29 cellular contexts compared by ENCODE assay signal in genomic region chr20:22568872-22569344, GRCh38. TPM values are rescaled to one million over a fixed set of nuclear protein-coding genes. Genes with fewer than 3 reads are reported as not detected.
DNase-seq lines count a peak whose midpoint lies in the region; ATAC-seq and TF ChIP-seq lines count a peak whose summit lies in the region.
"Had no signal": no experiment of that assay in that cellular context is flagged by ENCODE, and none has a peak within 500 bp of the region (broad histone marks: within the 10 kb centered on the region; RNA-seq: fewer than 3 reads in every experiment).

No MANE protein-coding gene starts in this region.

- peak overlapping the region; percentile 73 for H3K4me3 Mint-ChIP-seq in progenitor cell of endocrine pancreas (ENCODE audit: low read depth)
- H3K4me3 Mint-ChIP-seq: activated CD8-positive, alpha-beta T cell treated with anti-CD3 and anti-CD28 coated beads, Interleukin-2, amount 10 ng/mL, durations not matched to agents 7 days and 5 days; activated T-cell treated with anti-CD3 and anti-CD28 coated beads, Interleukin-2, amount 50 U/mL, for 24 hours; mesothelial cell of epicardium; neural crest cell; stimulated activated naive CD8-positive, alpha-beta T cell treated with anti-CD3 and anti-CD28 coated beads, Interleukin-15, amount 100 ng/mL, for 72 hours had no signal

- peak; percentile 79 for ATAC-seq in left colon
- no peak for ATAC-seq in GM21723 (IDR thresholded peaks at IDR 0.05; ENCODE audit: unreplicated experiment)
- no peak for ATAC-seq in GM21825 (IDR thresholded peaks at IDR 0.05; ENCODE audit: unreplicated experiment)
- ATAC-seq: activated CD4-positive, CD25-positive, alpha-beta regulatory T cell treated with anti-CD3 and anti-CD28 coated beads, Interleukin-2, amount 50 U/mL, for 24 hours; activated CD8-positive, alpha-beta T cell treated with anti-CD3 and anti-CD28 coated beads, Interleukin-2, amount 10 ng/mL, durations not matched to agents 7 days and 5 days; psoas muscle; stimulated activated naive CD8-positive, alpha-beta T cell treated with anti-CD3 and anti-CD28 coated beads, Interleukin-15, amount 100 ng/mL, for 72 hours had no signal

- H3K9me3 Mint-ChIP-seq in progenitor cell of endocrine pancreas (ENCODE audit: low read depth), result no peaks in the 10 kb centered on the region
- H3K9me3 Mint-ChIP-seq: activated T-cell treated with anti-CD3 and anti-CD28 coated beads, Interleukin-2, amount 50 U/mL, for 24 hours; mesothelial cell of epicardium; neural crest cell; stimulated activated naive CD8-positive, alpha-beta T cell treated with anti-CD3 and anti-CD28 coated beads, Interleukin-15, amount 100 ng/mL, for 72 hours had no signal

- intact Hi-C loops in left colon (cut with DNase I, micrococcal nuclease), result no loop called here

- DNase-seq in COLO668 (lab: John Stamatoyannopoulos, UW; ENCODE audit: unreplicated experiment) (peak; percentile 58), NCI-H69 (lab: John Stamatoyannopoulos, UW) (peak; percentile 71), left colon (peak in 1 of 2 donors; percentile 19), progenitor cell of endocrine pancreas (ENCODE audit: low spot score, unreplicated experiment) (no peak), NCI-H2171 treated with DMSO at 0.1 percent for 48 hours (lab: John Stamatoyannopoulos, UW) (no peak)
- DNase-seq in stimulated activated CD4-positive, alpha-beta T cell treated with anti-CD3 and anti-CD28 coated beads, Interleukin-15, amount 100 ng/mL, for 24 hours, result no peak
- DNase-seq: activated CD8-positive, alpha-beta T cell treated with anti-CD3 and anti-CD28 coated beads, Interleukin-2, amount 10 ng/mL, durations not matched to agents 7 days and 5 days; activated naive CD4-positive, alpha-beta T cell treated with Interleukin-2 at 50 U/mL for 16 hours; activated T-cell treated with anti-CD3 and anti-CD28 coated beads, Interleukin-2, amount 50 U/mL, for 24 hours; central memory CD4-positive, alpha-beta T cell; DMS 273 treated with DMSO at 0.1 percent for 48 hours; foreskin melanocyte; GOT3; hypothalamus; Karpas-422; NCI-H1092; NCI-H2029 treated with DMSO at 0.1 percent for 48 hours; NCI-H446 treated with DMSO at 0.1 percent for 48 hours; psoas muscle; small intestine; stimulated activated CD4-positive, alpha-beta T cell treated with anti-CD3 and anti-CD28 coated beads, Interleukin-4, amount 100 ng/mL, for 1 hour; stimulated activated naive CD8-positive, alpha-beta T cell treated with anti-CD3 and anti-CD28 coated beads, Interleukin-15, amount 100 ng/mL, for 72 hours; T1000; uterus had no signal

- no peak for TF ChIP-seq CTCF in progenitor cell of endocrine pancreas (IDR thresholded peaks at IDR 0.05; ENCODE audit: unreplicated experiment)

- no peaks in the 10 kb centered on the region for H3K27me3 Mint-ChIP-seq in progenitor cell of endocrine pancreas

- peaks cover 86% of the 10 kb centered on the region for H3K4me1 Mint-ChIP-seq in progenitor cell of endocrine pancreas (ENCODE audit: low read depth)
- H3K4me1 Mint-ChIP-seq: mesothelial cell of epicardium; neural crest cell; stimulated activated naive CD8-positive, alpha-beta T cell treated with anti-CD3 and anti-CD28 coated beads, Interleukin-15, amount 100 ng/mL, for 72 hours had no signal

- H3K27ac Mint-ChIP-seq in progenitor cell of endocrine pancreas, result peak overlapping the region; percentile 96
- H3K27ac Mint-ChIP-seq: activated CD8-positive, alpha-beta T cell treated with anti-CD3 and anti-CD28 coated beads, Interleukin-2, amount 10 ng/mL, durations not matched to agents 7 days and 5 days; activated T-cell treated with anti-CD3 and anti-CD28 coated beads, Interleukin-2, amount 50 U/mL, for 24 hours; mesothelial cell of epicardium; stimulated activated naive CD8-positive, alpha-beta T cell treated with anti-CD3 and anti-CD28 coated beads, Interleukin-15, amount 100 ng/mL, for 72 hours had no signal

- peaks cover 46% of the 10 kb centered on the region for H3K36me3 Mint-ChIP-seq in progenitor cell of endocrine pancreas (ENCODE audit: insufficient read depth)
- H3K36me3 Mint-ChIP-seq: mesothelial cell of epicardium had no signal

RNA-seq across cellular contexts. Expression of gene FOXA2, which starts 15.5 kb away (rescaled TPM):
- total RNA-seq in left colon, result 10 to 100 TPM; 15.4 to 37.0 TPM
- 124 and 141 TPM in 2 replicates for total RNA-seq in progenitor cell of endocrine pancreas
- total RNA-seq: activated CD8-positive, alpha-beta T cell treated with anti-CD3 and anti-CD28 coated beads, Interleukin-2, amount 10 ng/mL, durations not matched to agents 7 days and 5 days; mesothelial cell of epicardium; psoas muscle had no signal

Comparison
In these comparisons a context has a peak if more than half of its experiments do, and no peak if none do; other contexts are left out.
1. DNase-seq: peak in COLO668 (single experiment) and NCI-H69 (single experiment); none in progenitor cell of endocrine pancreas (single experiment), stimulated activated CD4-positive, alpha-beta T cell treated with anti-CD3 and anti-CD28 coated beads, Interleukin-15, amount 100 ng/mL, for 24 hours (single experiment) and NCI-H2171 treated with DMSO at 0.1 percent for 48 hours (single experiment).